Comparison of ENCODE assay signal across 9 cellular contexts in the genomic region with DNA sequence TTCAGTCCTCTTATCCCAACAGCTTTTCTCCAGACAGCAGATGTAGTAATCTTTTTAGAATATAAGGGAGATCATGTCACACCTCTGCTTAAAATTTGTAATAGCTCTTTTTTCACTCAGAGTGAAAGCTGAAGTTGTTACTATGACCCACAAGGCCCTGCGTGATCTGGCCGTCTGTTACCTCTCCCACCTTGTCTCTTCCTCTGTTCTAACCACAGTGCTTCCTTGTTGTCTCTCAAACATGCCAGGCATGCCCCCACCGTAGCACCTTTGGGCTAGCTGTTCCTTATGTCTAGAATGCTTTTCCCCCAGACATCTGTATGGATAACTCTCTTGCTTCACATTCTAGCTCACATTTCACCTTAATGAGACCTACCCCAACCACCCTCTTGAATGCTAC. TPM values are rescaled to one million over a fixed set of nuclear protein-coding genes. Genes with fewer than 3 reads are reported as not detected.
DNase-seq lines count a peak whose midpoint lies in the region; ATAC-seq lines count a peak whose summit lies in the region.
"Had no signal": no experiment of that assay in that cellular context is flagged by ENCODE, and none has a peak within 500 bp of the region (broad histone marks: within the 10 kb centered on the region; RNA-seq: fewer than 3 reads in every experiment).

No MANE protein-coding gene starts in this region.

- ATAC-seq in GM18498 (IDR thresholded peaks at IDR 0.05; ENCODE audit: unreplicated experiment) (peak; percentile 71), HG02678 (IDR thresholded peaks at IDR 0.05; ENCODE audit: unreplicated experiment) (peak; percentile 50), left lobe of liver (no peak)
- peak; percentile 96 to 98 for ATAC-seq in naive thymus-derived CD8-positive, alpha-beta T cell

- POLR2A ChIA-PET in naive thymus-derived CD8-positive, alpha-beta T cell (lab: Charles Lee) = interaction anchor here (0.6 to 0.9 kb wide), 3 partner anchors 12 to 155 kb away, joined by 3 read pairs; no protein-coding TSS in a partner anchor

- peak overlapping the region; percentile 64 to 83 (median 78) for H3K4me3 Mint-ChIP-seq in naive thymus-derived CD8-positive, alpha-beta T cell

- H3K27me3 Mint-ChIP-seq in naive thymus-derived CD8-positive, alpha-beta T cell = no peaks in the 10 kb centered on the region

- no peaks in the 10 kb centered on the region for H3K9me3 Mint-ChIP-seq in naive thymus-derived CD8-positive, alpha-beta T cell

- peak; percentile 19 to 26 for DNase-seq in activated CD4-positive, alpha-beta T cell treated with anti-CD3 and anti-CD28 coated beads for 4 hours
- peak in 8 of 10 donors; percentile 12 to 52 (median 27) for DNase-seq in naive thymus-derived CD8-positive, alpha-beta T cell
- DNase-seq in head of caudate nucleus (no peak), cerebellum (ENCODE audit: low spot score) (no peak), left lobe of liver (ENCODE audit: low spot score) (no peak), SHP77 treated with DMSO at 0.1 percent for 48 hours (lab: John Stamatoyannopoulos, UW) (no peak)
- DNase-seq: ovary had no signal

- peaks cover 5 to 60% (median 28%) of the 10 kb centered on the region in 3 donors for H3K36me3 Mint-ChIP-seq in naive thymus-derived CD8-positive, alpha-beta T cell

- intact Hi-C loops in head of caudate nucleus (cut with DNase I) = no loop called here

- peak overlapping the region; percentile 90 to 95 (median 94) for H3K27ac Mint-ChIP-seq in naive thymus-derived CD8-positive, alpha-beta T cell

- peaks cover 25 to 69% (median 45%) of the 10 kb centered on the region in 4 donors for H3K4me1 Mint-ChIP-seq in naive thymus-derived CD8-positive, alpha-beta T cell

RNA-seq across cellular contexts. Expression of a gene that starts 6.5 kb away (rescaled TPM):
- total RNA-seq in naive thymus-derived CD8-positive, alpha-beta T cell = 10 to 100 TPM; 59.8 to 67.9 TPM
- 10 to 100 TPM; 20.4 to 26.0 (median 24.9) TPM for polyA plus RNA-seq in naive thymus-derived CD8-positive, alpha-beta T cell
- total RNA-seq in cerebellum = 102 TPM
- 14.2 TPM for total RNA-seq in left lobe of liver

RNA-seq across cellular contexts. Expression of a gene that starts 22.4 kb away (rescaled TPM):
- total RNA-seq in naive thymus-derived CD8-positive, alpha-beta T cell = 1 to 10 TPM; 1.5 to 2.0 TPM
- polyA plus RNA-seq in naive thymus-derived CD8-positive, alpha-beta T cell = 1 to 10 TPM in 2 of 3 donors, under 1 TPM in 1; 0.09 to 6.5 (median 2.7) TPM
- total RNA-seq in cerebellum (1.8 TPM), left lobe of liver (2.3 TPM)

RNA-seq across cellular contexts. Expression of a gene that starts 34.8 kb away (rescaled TPM):
- total RNA-seq in naive thymus-derived CD8-positive, alpha-beta T cell = 1 to 10 TPM; 1.4 to 2.9 TPM
- under 1 TPM; 0.39 to 0.82 (median 0.60) TPM for polyA plus RNA-seq in naive thymus-derived CD8-positive, alpha-beta T cell
- total RNA-seq in cerebellum (0.27 TPM), left lobe of liver (0.33 TPM)

RNA-seq across cellular contexts. Expression of a gene that starts 56.1 kb away (rescaled TPM):
- total RNA-seq in naive thymus-derived CD8-positive, alpha-beta T cell = 10 to 100 TPM; 26.6 to 27.1 TPM
- polyA plus RNA-seq in naive thymus-derived CD8-positive, alpha-beta T cell = 10 to 100 TPM in 1 of 3 donors, 1 to 10 TPM in 2; 6.7 to 14.4 (median 9.7) TPM
- total RNA-seq in cerebellum = 6.6 TPM
- 5.2 TPM for total RNA-seq in left lobe of liver

Comparison
In these comparisons a context has a peak if more than half of its experiments do, and no peak if none do; other contexts are left out.
1. DNase-seq: peak in activated CD4-positive, alpha-beta T cell treated with anti-CD3 and anti-CD28 coated beads for 4 hours (2 of 2) and naive thymus-derived CD8-positive, alpha-beta T cell (8 of 10); none in head of caudate nucleus (0 of 42), cerebellum (single experiment), left lobe of liver (single experiment) and SHP77 treated with DMSO at 0.1 percent for 48 hours (single experiment).